Comparison of ENCODE assay signal across 8 cellular contexts in the genomic region with DNA sequence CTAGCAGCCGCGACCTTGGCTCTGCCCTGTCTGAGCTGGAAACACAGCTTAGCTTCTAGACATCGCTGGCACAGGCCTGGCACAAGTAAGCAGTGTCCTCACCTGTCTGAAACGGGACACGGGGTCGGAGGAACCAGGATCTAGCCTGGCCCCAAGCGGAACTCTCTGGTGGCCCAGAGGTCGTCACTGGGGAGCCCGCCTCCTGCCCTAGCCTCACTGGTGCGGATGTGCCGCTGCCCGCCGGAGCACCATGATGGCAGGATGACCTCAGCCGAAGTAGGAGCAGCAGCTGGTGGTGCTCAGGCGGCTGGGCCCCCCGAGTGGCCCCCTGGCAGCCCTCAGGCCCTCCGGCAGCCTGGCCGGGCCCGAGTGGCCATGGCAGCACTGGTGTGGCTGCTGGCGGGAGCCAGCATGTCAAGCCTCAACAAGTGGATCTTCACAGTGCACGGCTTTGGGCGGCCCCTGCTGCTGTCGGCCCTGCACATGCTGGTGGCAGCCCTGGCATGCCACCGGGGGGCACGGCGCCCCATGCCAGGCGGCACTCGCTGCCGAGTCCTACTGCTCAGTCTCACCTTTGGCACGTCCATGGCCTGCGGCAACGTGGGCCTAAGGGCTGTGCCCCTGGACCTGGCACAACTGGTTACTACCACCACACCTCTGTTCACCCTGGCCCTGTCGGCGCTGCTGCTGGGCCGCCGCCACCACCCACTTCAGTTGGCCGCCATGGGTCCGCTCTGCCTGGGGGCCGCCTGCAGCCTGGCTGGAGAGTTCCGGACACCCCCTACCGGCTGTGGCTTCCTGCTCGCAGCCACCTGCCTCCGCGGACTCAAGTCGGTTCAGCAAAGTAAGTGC. TPM values are rescaled to one million over a fixed set of nuclear protein-coding genes. Genes with fewer than 3 reads are reported as not detected.
DNase-seq lines count a peak whose midpoint lies in the region; ATAC-seq, FAIRE-seq and TF ChIP-seq lines count a peak whose summit lies in the region.

No MANE protein-coding gene starts in this region.

- peaks cover 51% of the 10 kb centered on the region for H3K4me1 Mint-ChIP-seq in brain

- H3K36me3 ChIP-seq in OCI-LY3 (replicated peaks; ENCODE audit: low read depth, low read length) (no peaks in the 10 kb centered on the region), keratinocyte (ENCODE audit: control insufficient read depth in 2 of 2, extremely low read depth in 1 of 2, insufficient read depth in 2 of 2, low read length in 2 of 2) (no peaks in the 10 kb centered on the region)

- no peaks in the 10 kb centered on the region for H3K27me3 ChIP-seq in OCI-LY3 (ENCODE audit: low read depth, low read length)
- H3K27me3 ChIP-seq in keratinocyte (ENCODE audit: control insufficient read depth, extremely low read depth, insufficient read depth, low read length): no peaks in the 10 kb centered on the region

- H3K27me3 Mint-ChIP-seq in brain: peaks cover 3% of the 10 kb centered on the region

- H3K27ac Mint-ChIP-seq in brain: peak overlapping the region in 3 of 5 experiments; percentile 87 to 89 (median 89)

- peaks cover 7% of the 10 kb centered on the region for H3K36me3 Mint-ChIP-seq in brain

- H3K9me3 ChIP-seq in OCI-LY3 (ENCODE audit: insufficient read depth, low read length) (no peaks in the 10 kb centered on the region), keratinocyte (ENCODE audit: control insufficient read depth, low read depth, low read length) (no peaks in the 10 kb centered on the region)

- dilution Hi-C loops in keratinocyte (cut with MboI; ENCODE audit: extremely low pct_ligation_motif_present, low sequenced_read_pairs): no loop called here

- no peaks in the 10 kb centered on the region for H3K79me2 ChIP-seq in OCI-LY3 (ENCODE audit: low read length)
- peaks cover 11% of the 10 kb centered on the region for H3K79me2 ChIP-seq in keratinocyte (ENCODE audit: control insufficient read depth, insufficient read depth, low read length)

- peak overlapping the region; percentile 73 for H3K9ac ChIP-seq in OCI-LY3 (ENCODE audit: low read length)
- peak overlapping the region; percentile 77 for H3K9ac ChIP-seq in keratinocyte (ENCODE audit: control insufficient read depth, extremely low read depth, insufficient read depth, low read length)

- peak overlapping the region; percentile 78 for H3K4me2 ChIP-seq in OCI-LY3 (ENCODE audit: low read length)
- peak overlapping the region; percentile 100 for H3K4me2 ChIP-seq in keratinocyte (ENCODE audit: control insufficient read depth, extremely low read depth, insufficient read depth, low read depth, low read length)

- peak overlapping the region; percentile 79 to 91 (median 87) for H3K4me3 Mint-ChIP-seq in brain

- H4K20me1 ChIP-seq in OCI-LY3 (ENCODE audit: insufficient read depth, low read length) (no peaks in the 10 kb centered on the region), keratinocyte (ENCODE audit: control insufficient read depth, extremely low read depth, insufficient read depth, low read length) (no peaks in the 10 kb centered on the region)

- no peak for ATAC-seq in HG02884 (IDR thresholded peaks at IDR 0.05; ENCODE audit: unreplicated experiment)

- H3K9me3 Mint-ChIP-seq in brain: peaks cover 0 to 3% (median 0%) of the 10 kb centered on the region in 5 experiments

- DNase-seq in GM10266 (ENCODE audit: extremely low spot score) (peak; percentile 26), keratinocyte (ENCODE audit: low read depth, low spot score) (no peak), SIG-M5 treated with dmso at 0.1 percent for 504 hours (lab: John Stamatoyannopoulos, UW; ENCODE audit: unreplicated experiment) (no peak), cerebellar nuclear complex (lab: John Stamatoyannopoulos, UW) (no peak)
- peak; percentile 13 for DNase-seq in stimulated activated CD8-positive, alpha-beta memory T cell treated with anti-CD3 and anti-CD28 coated beads, Interleukin-12 subunit alpha, Interleukin-12 subunit beta, amount 100 ng/mL, for 4 hours (ENCODE audit: low read depth)

- TF ChIP-seq CTCF in GM10266 (IDR thresholded peaks at IDR 0.05; ENCODE audit: control insufficient read depth, insufficient read depth, low read depth, missing control alignments): no peak
- TF ChIP-seq CTCF in OCI-LY3 (IDR thresholded peaks at IDR 0.05; ENCODE audit: low read depth, low read length): no peak
- TF ChIP-seq CTCF in brain (conservative IDR thresholded peaks at IDR 0.05): no peak
- TF ChIP-seq CTCF in keratinocyte (optimal IDR thresholded peaks at IDR 0.05 in 1 of 3, IDR thresholded peaks at IDR 0.05 in 1 of 3, conservative IDR thresholded peaks at IDR 0.05 in 1 of 3; ENCODE audit: extremely low read depth in 1 of 3, insufficient read depth in 2 of 3, low read length in 3 of 3): peak in 2 of 3 experiments; percentile 18 to 19

- FAIRE-seq in keratinocyte (lab: Jason Lieb, UNC): no peak

- H3K27ac ChIP-seq in OCI-LY3 (ENCODE audit: low read length) (no peak overlapping the region), keratinocyte (ENCODE audit: control insufficient read depth, insufficient read depth, low read length) (peak overlapping the region; percentile 22)

- H3K4me3 ChIP-seq in OCI-LY3 (ENCODE audit: low read length): peak overlapping the region; percentile 81
- H3K4me3 ChIP-seq in keratinocyte (ENCODE audit: control insufficient read depth in 2 of 3, extremely low read depth in 1 of 3, insufficient read depth in 2 of 3, low read depth in 1 of 3, low read length in 3 of 3): peak overlapping the region; percentile 44 to 84 (median 70)

- peak overlapping the region; percentile 53; the same call in 1 of the 2 replicates for H2AFZ ChIP-seq in OCI-LY3 (ENCODE audit: low read depth, low read length)
- peak overlapping the region; percentile 87 for H2AFZ ChIP-seq in keratinocyte (ENCODE audit: control insufficient read depth, low read length)

- no peaks in the 10 kb centered on the region for H3K9me1 ChIP-seq in keratinocyte (ENCODE audit: control insufficient read depth, extremely low read depth, insufficient read depth, low read length)

- H3K4me1 ChIP-seq in OCI-LY3 (ENCODE audit: low read length) (peaks cover 13% of the 10 kb centered on the region; the same call in 1 of the 2 replicates), keratinocyte (ENCODE audit: control insufficient read depth, extremely low read depth, insufficient read depth, low read length) (peaks cover 29% of the 10 kb centered on the region)

RNA-seq across cellular contexts. Expression of a gene that starts 0.9 kb away (rescaled TPM):
- polyA plus RNA-seq in brain (ENCODE audit: insufficient read depth, low read depth, low replicate concordance) (3.0 TPM), keratinocyte (2.3 to 3.5 TPM (median 2.5 TPM) in 3 replicates)
- 1.1 TPM for polyA plus RNA-seq in keratinocyte (2011; ENCODE audit: low read depth)
- polyA plus RNA-seq in keratinocyte (2011; cell fraction: cytosol; rRNA removed): 1.4 and 2.5 TPM in 2 replicates
- polyA plus RNA-seq in keratinocyte (2011; cell fraction: nucleus; rRNA removed): 4.0 and 5.1 TPM in 2 replicates
- polyA plus RNA-seq in keratinocyte (2012; ENCODE audit: low replicate concordance): 3.5 and 3.6 TPM in 2 replicates
- 2.2 to 3.4 TPM (median 2.4 TPM) in 3 replicates for polyA minus RNA-seq in keratinocyte
- 9.0 TPM for polyA minus RNA-seq in keratinocyte (2011; cell fraction: cytosol; rRNA and poly(A)+ RNA removed)
- polyA minus RNA-seq in keratinocyte (2011; cell fraction: nucleus; rRNA and poly(A)+ RNA removed): 5.4 and 5.8 TPM in 2 replicates

RNA-seq across cellular contexts. Expression of a gene that starts 29.5 kb away (rescaled TPM):
- polyA plus RNA-seq in brain (ENCODE audit: insufficient read depth, low read depth, low replicate concordance) (39.2 TPM), keratinocyte (0.88 to 1.2 TPM (median 1.2 TPM) in 3 replicates)
- polyA plus RNA-seq in keratinocyte (2011; ENCODE audit: low read depth): 0.10 TPM
- 0.72 and 1.1 TPM in 2 replicates for polyA plus RNA-seq in keratinocyte (2011; cell fraction: cytosol; rRNA removed)
- polyA plus RNA-seq in keratinocyte (2011; cell fraction: nucleus; rRNA removed): 1.6 and 2.1 TPM in 2 replicates
- polyA plus RNA-seq in keratinocyte (2012; ENCODE audit: low replicate concordance): 1.3 and 1.7 TPM in 2 replicates
- 0.32 to 3.5 TPM (median 3.4 TPM) in 3 replicates for polyA minus RNA-seq in keratinocyte
- polyA minus RNA-seq in keratinocyte (2011; cell fraction: cytosol; rRNA and poly(A)+ RNA removed): not detected
- 0.54 and 1.7 TPM in 2 replicates for polyA minus RNA-seq in keratinocyte (2011; cell fraction: nucleus; rRNA and poly(A)+ RNA removed)

RNA-seq across cellular contexts. Expression of a gene that starts 31.2 kb away (rescaled TPM):
- 4.2 TPM for polyA plus RNA-seq in brain (ENCODE audit: insufficient read depth, low read depth, low replicate concordance)
- 12.6 to 21.1 TPM (median 17.9 TPM) in 3 replicates for polyA plus RNA-seq in keratinocyte
- polyA plus RNA-seq in keratinocyte (2011; ENCODE audit: low read depth): 2.4 TPM
- 14.7 and 17.9 TPM in 2 replicates for polyA plus RNA-seq in keratinocyte (2011; cell fraction: cytosol; rRNA removed)
- polyA plus RNA-seq in keratinocyte (2011; cell fraction: nucleus; rRNA removed): 29.4 and 37.4 TPM in 2 replicates
- 8.4 and 10.6 TPM in 2 replicates for polyA plus RNA-seq in keratinocyte (2012; ENCODE audit: low replicate concordance)
- polyA minus RNA-seq in keratinocyte: 27.2 to 58.7 TPM (median 36.4 TPM) in 3 replicates
- 27.8 TPM for polyA minus RNA-seq in keratinocyte (2011; cell fraction: cytosol; rRNA and poly(A)+ RNA removed)
- 13.9 and 21.8 TPM in 2 replicates for polyA minus RNA-seq in keratinocyte (2011; cell fraction: nucleus; rRNA and poly(A)+ RNA removed)

RNA-seq across cellular contexts. Expression of a gene that starts 44.7 kb away (rescaled TPM):
- 53.6 TPM for polyA plus RNA-seq in brain (ENCODE audit: insufficient read depth, low read depth, low replicate concordance)
- 94.9 to 116 TPM (median 95.7 TPM) in 3 replicates for polyA plus RNA-seq in keratinocyte
- 38.7 TPM for polyA plus RNA-seq in keratinocyte (2011; ENCODE audit: low read depth)
- polyA plus RNA-seq in keratinocyte (2011; cell fraction: cytosol; rRNA removed): 110 and 111 TPM in 2 replicates
- polyA plus RNA-seq in keratinocyte (2011; cell fraction: nucleus; rRNA removed): 107 and 113 TPM in 2 replicates
- 43.3 and 83.7 TPM in 2 replicates for polyA plus RNA-seq in keratinocyte (2012; ENCODE audit: low replicate concordance)
- polyA minus RNA-seq in keratinocyte: 135 to 182 TPM (median 169 TPM) in 3 replicates
- 92.5 TPM for polyA minus RNA-seq in keratinocyte (2011; cell fraction: cytosol; rRNA and poly(A)+ RNA removed)
- polyA minus RNA-seq in keratinocyte (2011; cell fraction: nucleus; rRNA and poly(A)+ RNA removed): 40.4 and 77.7 TPM in 2 replicates

RNA-seq across cellular contexts. Expression of a gene that starts 58.2 kb away (rescaled TPM):
- polyA plus RNA-seq in brain (ENCODE audit: insufficient read depth, low read depth, low replicate concordance) (11.2 TPM), keratinocyte (2.0 to 4.2 TPM (median 3.0 TPM) in 3 replicates)
- polyA plus RNA-seq in keratinocyte (2011; ENCODE audit: low read depth): 10.7 TPM
- polyA plus RNA-seq in keratinocyte (2011; cell fraction: cytosol; rRNA removed): 3.9 and 5.0 TPM in 2 replicates
- 3.2 and 3.3 TPM in 2 replicates for polyA plus RNA-seq in keratinocyte (2011; cell fraction: nucleus; rRNA removed)
- polyA plus RNA-seq in keratinocyte (2012; ENCODE audit: low replicate concordance): 3.6 and 4.4 TPM in 2 replicates
- polyA minus RNA-seq in keratinocyte: 2.9 to 8.2 TPM (median 5.6 TPM) in 3 replicates
- 6.7 TPM for polyA minus RNA-seq in keratinocyte (2011; cell fraction: cytosol; rRNA and poly(A)+ RNA removed)
- polyA minus RNA-seq in keratinocyte (2011; cell fraction: nucleus; rRNA and poly(A)+ RNA removed): 3.1 and 4.4 TPM in 2 replicates

Comparison
In these comparisons a context has a peak if more than half of its experiments do, and no peak if none do; other contexts are left out.
1. DNase-seq: peak in GM10266 (single experiment) and stimulated activated CD8-positive, alpha-beta memory T cell treated with anti-CD3 and anti-CD28 coated beads, Interleukin-12 subunit alpha, Interleukin-12 subunit beta, amount 100 ng/mL, for 4 hours (single experiment); none in keratinocyte (single experiment), SIG-M5 treated with dmso at 0.1 percent for 504 hours (single experiment) and cerebellar nuclear complex (0 of 2).
2. CTCF ChIP-seq: peak in keratinocyte (2 of 3); none in GM10266 (single experiment), OCI-LY3 (single experiment) and brain (0 of 2).
3. RNA of a gene that starts 29.5 kb away (polyA plus RNA-seq): 39.2 TPM in brain (single experiment); 0.10 to 2.1 TPM in keratinocyte; every median in the first group is over 10 times any median in the second.